8 cellular contexts compared by ENCODE assay signal in genomic region chr1:146401281-146401825, GRCh38.
A peak's percentile ranks its signal among the peaks of the same experiment; 100 is the strongest.
DNase-seq lines count a peak whose midpoint lies in the region; ATAC-seq and TF ChIP-seq lines count a peak whose summit lies in the region.
"Not testable (repeated sequence)": the region's sequence is repeated elsewhere in the genome, so short reads cannot be mapped to it uniquely, and the experiment has no call there.

No MANE protein-coding gene starts in this region.

- H3K27me3 ChIP-seq in CD4-positive, alpha-beta T cell (ENCODE audit: control insufficient read depth, insufficient read depth, low read length); RWPE2 (ENCODE audit: insufficient read depth, poor library complexity, severe bottlenecking); neural cell (ENCODE audit: insufficient read depth, low read depth, low read length); testis: not testable (repeated sequence)

- not testable (repeated sequence) for H3F3A ChIP-seq in neural cell (ENCODE audit: insufficient read depth, low read length, poor library complexity, severe bottlenecking)

- H3K79me2 ChIP-seq in neural cell (replicated peaks; ENCODE audit: insufficient read depth, low read length), result not testable (repeated sequence)

- H3K4me1 ChIP-seq in RWPE2 (ENCODE audit: insufficient read depth, poor library complexity, severe bottlenecking); testis: not testable (repeated sequence)

- H3K9ac ChIP-seq in neural cell (ENCODE audit: low read length), result not testable (repeated sequence)

- H3K27me3 Mint-ChIP-seq in CD4-positive, alpha-beta T cell; activated T-cell treated with anti-CD3 and anti-CD28 coated beads, Interleukin-2, amount 50 U/mL, for 4 hours (ENCODE audit: low read depth): not testable (repeated sequence)

- not testable (repeated sequence) for H3K9me2 ChIP-seq in neural cell (ENCODE audit: insufficient read depth, low read length)

- POLR2A ChIA-PET in CD4-positive, alpha-beta T cell (lab: Charles Lee), result not testable (repeated sequence)

- not testable (repeated sequence) for H4K20me1 ChIP-seq in neural cell (ENCODE audit: insufficient read depth)

- TF ChIP-seq RAD21 in neural cell (conservative IDR thresholded peaks at IDR 0.05), result peak; percentile 28

- not testable (repeated sequence) for H3K4me2 ChIP-seq in neural cell (ENCODE audit: low read length)

- ATAC-seq in CD4-positive, alpha-beta T cell (ENCODE audit: poor library complexity), result peak; percentile 70
- ATAC-seq in RWPE2 (ENCODE audit: low read depth) (peak; percentile 68), left cardiac atrium (peak; percentile 72 to 77)
- ATAC-seq in activated T-cell treated with anti-CD3 and anti-CD28 coated beads, Interleukin-2, amount 50 U/mL, for 4 hours, result peak; percentile 90 to 92

- CTCF ChIA-PET in CD4-positive, alpha-beta T cell (lab: Charles Lee), result not testable (repeated sequence)

- intact Hi-C loops in CD4-positive, alpha-beta T cell (cut with DNase I, micrococcal nuclease); left cardiac atrium (cut with DNase I); testis (cut with DNase I; ENCODE audit: low total_unique reads): not testable (repeated sequence)

- H3K4me3 Mint-ChIP-seq in CD4-positive, alpha-beta T cell, result peak overlapping the region; percentile 75
- peak overlapping the region; percentile 42 for H3K4me3 Mint-ChIP-seq in activated T-cell treated with anti-CD3 and anti-CD28 coated beads, Interleukin-2, amount 50 U/mL, for 4 hours

- not testable (repeated sequence) for H2AFZ ChIP-seq in neural cell (ENCODE audit: low read depth, low read length)

- H3K4me3 ChIP-seq in RWPE2 (ENCODE audit: severe bottlenecking); neural cell (ENCODE audit: low read length); testis: not testable (repeated sequence)

- H3K9me3 Mint-ChIP-seq in CD4-positive, alpha-beta T cell; activated T-cell treated with anti-CD3 and anti-CD28 coated beads, Interleukin-2, amount 50 U/mL, for 4 hours: not testable (repeated sequence)

- TF ChIP-seq EP300 in neural cell (conservative IDR thresholded peaks at IDR 0.05; ENCODE audit: poor library complexity, severe bottlenecking), result not testable (repeated sequence)

- 33 to 34% methylated on average over 5 of the region's 7 CpGs for WGBS in testis, 2 donors

- H3K4me1 Mint-ChIP-seq in CD4-positive, alpha-beta T cell (ENCODE audit: low read depth), result peaks cover 30% of the 10 kb centered on the region
- H3K4me1 Mint-ChIP-seq in activated T-cell treated with anti-CD3 and anti-CD28 coated beads, Interleukin-2, amount 50 U/mL, for 4 hours (ENCODE audit: low read depth), result peaks cover 25% of the 10 kb centered on the region

- not testable (repeated sequence) for H3K9me3 ChIP-seq in CD4-positive, alpha-beta T cell (ENCODE audit: control insufficient read depth, low read length); RWPE2 (ENCODE audit: severe bottlenecking); neural cell (ENCODE audit: low read length); testis

- not testable (repeated sequence) for H3K36me3 ChIP-seq in RWPE2 (ENCODE audit: low read depth); neural cell (ENCODE audit: insufficient read depth, low read length); testis (ENCODE audit: low read depth, missing control alignments)

- H3K27ac ChIP-seq in CD4-positive, alpha-beta T cell (ENCODE audit: low read depth, low read length); RWPE2 (ENCODE audit: poor library complexity, severe bottlenecking); neural cell (ENCODE audit: low read length); testis: not testable (repeated sequence)

- H3K36me3 Mint-ChIP-seq in CD4-positive, alpha-beta T cell (ENCODE audit: low read depth); activated T-cell treated with anti-CD3 and anti-CD28 coated beads, Interleukin-2, amount 50 U/mL, for 4 hours (ENCODE audit: insufficient read depth): not testable (repeated sequence)

- not testable (repeated sequence) for TF ChIP-seq POLR2A in testis (IDR thresholded peaks at IDR 0.05)

- H3K27ac Mint-ChIP-seq in CD4-positive, alpha-beta T cell, result peak overlapping the region; percentile 84

- DNase-seq in CD4-positive, alpha-beta T cell; RWPE2 (ENCODE audit: low spot score); activated T-cell treated with anti-CD3 and anti-CD28 coated beads, Interleukin-2, amount 50 U/mL, for 4 hours; left cardiac atrium: not testable (repeated sequence)
- peak; percentile 4 for DNase-seq in HT-29 (ENCODE audit: low spot score)
- peak; percentile 24 for DNase-seq in cerebellar cortex (ENCODE audit: low spot score)
- peak; percentile 21 for DNase-seq in testis

- peak; percentile 64 for TF ChIP-seq CTCF in CD4-positive, alpha-beta T cell (IDR thresholded peaks at IDR 0.05)
- peak; percentile 42 for TF ChIP-seq CTCF in RWPE2 (IDR thresholded peaks at IDR 0.05; ENCODE audit: poor library complexity, severe bottlenecking)
- TF ChIP-seq CTCF in neural cell (IDR thresholded peaks at IDR 0.05; ENCODE audit: poor library complexity, severe bottlenecking), result peak; percentile 57
- peak in 2 of 3 experiments; percentile 37 to 43 for TF ChIP-seq CTCF in testis (IDR thresholded peaks at IDR 0.05)

TF ChIP-seq in neural cell, 6 proteins besides CTCF, POLR2A, EP300 and RAD21:
- TF ChIP-seq SMC3 (conservative IDR thresholded peaks at IDR 0.05; ENCODE audit: poor library complexity), result peak; percentile 65
TF ChIP-seq in neural cell: peak in this region for 1; not testable (repeated sequence) for 5.
